18 cellular contexts compared by ENCODE assay signal in the genomic region with DNA sequence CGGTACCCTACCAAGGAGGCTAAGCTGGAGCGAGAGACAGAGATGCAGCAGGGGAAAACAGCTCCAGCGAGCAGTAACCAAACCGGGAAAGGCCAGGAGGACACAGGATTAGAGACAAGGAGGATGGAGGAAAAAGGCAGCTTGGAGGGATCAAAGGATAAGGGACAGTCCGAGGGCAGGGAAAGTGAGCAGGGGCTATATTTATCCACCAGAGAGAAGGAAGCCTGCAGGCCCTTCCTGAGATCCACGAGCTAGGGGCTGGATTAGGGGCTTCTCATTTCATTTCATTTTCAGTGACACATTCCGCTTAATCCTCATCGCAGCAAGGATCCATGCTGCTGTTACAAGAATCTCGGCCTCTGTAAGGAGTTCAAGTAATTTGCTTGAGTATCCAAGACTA. TPM values are rescaled to one million over a fixed set of nuclear protein-coding genes. Genes with fewer than 3 reads are reported as not detected.
"Had no signal": no experiment of that assay in that cellular context is flagged by ENCODE, and none has a peak within 500 bp of the region (broad histone marks: within the 10 kb centered on the region; RNA-seq: fewer than 3 reads in every experiment).

No MANE protein-coding gene starts in this region.

- DNase-seq: activated CD4-positive, alpha-beta T cell treated with anti-CD3 and anti-CD28 coated beads, Interleukin-2, amount 50 U/mL, for 4 hours; activated CD4-positive, CD25-positive, alpha-beta regulatory T cell treated with anti-CD3 and anti-CD28 coated beads, Interleukin-2, amount 50 U/mL, for 72 hours; activated CD8-positive, alpha-beta memory T cell treated with anti-CD3 and anti-CD28 coated beads, Interleukin-2, amount 10 ng/mL, durations not matched to agents 7 days and 5 days; activated gamma-delta T cell; activated naive CD8-positive, alpha-beta T cell treated with anti-CD3 and anti-CD28 coated beads for 36 hours; activated T-cell treated with anti-CD3 and anti-CD28 coated beads, Interleukin-2, amount 50 U/mL, for 48 hours; anterior cingulate cortex; dorsolateral prefrontal cortex; mesendoderm; retina; stomach had no signal

- H3K36me3 ChIP-seq: breast epithelium, stomach had no signal

- H3K27me3 ChIP-seq: breast epithelium, dorsolateral prefrontal cortex had no signal

- ATAC-seq: activated CD8-positive, alpha-beta memory T cell treated with anti-CD3 and anti-CD28 coated beads, Interleukin-2, amount 10 ng/mL, durations not matched to agents 7 days and 5 days; left lobe of liver had no signal

- H3K4me3 ChIP-seq: breast epithelium, dorsolateral prefrontal cortex, skin epidermis, stomach had no signal

RNA-seq across cellular contexts. Expression of a gene that starts 33.8 kb away (rescaled TPM):
- total RNA-seq: activated CD8-positive, alpha-beta memory T cell treated with anti-CD3 and anti-CD28 coated beads, Interleukin-2, amount 10 ng/mL, durations not matched to agents 7 days and 5 days; activated naive CD8-positive, alpha-beta T cell treated with anti-CD3 and anti-CD28 coated beads for 36 hours; T-helper 2 cell treated with Interferon-gamma antibody and Interleukin-4, amounts not matched to agents 100 ng/mL and 5 ng/mL, for 36 hours had no signal

RNA-seq across cellular contexts. Expression of a gene that starts 52.1 kb away (rescaled TPM):
- total RNA-seq: activated CD8-positive, alpha-beta memory T cell treated with anti-CD3 and anti-CD28 coated beads, Interleukin-2, amount 10 ng/mL, durations not matched to agents 7 days and 5 days; activated naive CD8-positive, alpha-beta T cell treated with anti-CD3 and anti-CD28 coated beads for 36 hours; breast epithelium; cerebellum; fibroblast of villous mesenchyme; left lobe of liver; neural crest cell; stomach; T-helper 2 cell treated with Interferon-gamma antibody and Interleukin-4, amounts not matched to agents 100 ng/mL and 5 ng/mL, for 36 hours had no signal
